19 cellular contexts compared by ENCODE assay signal in the genomic region with DNA sequence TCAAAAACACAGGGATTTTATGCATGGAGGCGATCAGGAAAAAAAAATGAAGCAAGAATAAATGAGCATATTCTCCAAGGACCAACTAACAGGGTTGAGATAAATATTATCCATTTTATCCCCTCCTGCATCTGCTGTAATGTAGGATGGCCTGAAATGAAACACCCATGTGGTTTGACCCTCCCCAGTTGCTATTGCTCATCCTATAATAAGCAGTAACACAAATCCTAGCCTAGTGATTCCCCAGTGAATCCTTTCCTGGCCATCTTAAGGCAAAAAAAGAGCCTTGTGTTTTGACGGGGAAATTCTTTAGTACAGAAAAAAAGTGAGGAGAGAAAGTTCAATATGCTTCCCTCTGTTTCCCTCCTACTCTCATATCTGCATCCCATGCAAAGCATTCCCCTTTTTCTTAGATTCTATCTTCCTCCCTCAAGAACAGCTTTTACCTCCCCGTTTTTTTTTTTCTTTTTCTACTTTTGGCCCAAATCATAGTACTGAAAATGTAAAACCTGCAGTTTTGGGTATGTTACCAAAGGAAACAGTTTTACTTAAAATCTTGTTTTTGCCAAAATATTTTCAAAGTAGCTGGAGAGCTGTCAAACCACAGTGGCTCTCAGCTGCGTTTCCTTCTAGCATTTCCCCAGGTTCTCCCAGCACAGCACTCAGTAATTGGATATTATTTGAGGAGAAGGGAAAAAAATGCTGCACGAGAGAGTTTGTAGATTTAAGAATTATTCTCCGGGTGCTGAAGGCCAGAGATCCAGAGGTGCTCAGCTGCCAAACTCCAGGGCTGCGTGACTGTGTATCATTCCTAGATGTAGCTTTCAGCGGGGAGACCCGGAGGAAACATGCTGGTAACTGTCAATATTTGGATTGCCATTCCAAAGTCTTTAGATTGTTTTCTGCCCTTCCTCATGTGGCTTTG.
A peak's percentile ranks its signal among the peaks of the same experiment; 100 is the strongest.
DNase-seq lines count a peak whose midpoint lies in the region; ATAC-seq and TF ChIP-seq lines count a peak whose summit lies in the region.
"Had no signal": no experiment of that assay in that cellular context is flagged by ENCODE, and none has a peak within 500 bp of the region (broad histone marks: within the 10 kb centered on the region; RNA-seq: fewer than 3 reads in every experiment).

No MANE protein-coding gene starts in this region.

- peak; percentile 68 for DNase-seq in AG08395 (ENCODE audit: low spot score)
- peak; percentile 82 for DNase-seq in LHCN-M2 (ENCODE audit: low read depth)
- DNase-seq in fibroblast of gingiva (ENCODE audit: low read depth), result peak; percentile 61
- DNase-seq in neural crest cell (ENCODE audit: low read depth, low spot score), result no peak
- no peak for DNase-seq in activated CD4-positive, alpha-beta T cell treated with anti-CD3 and anti-CD28 coated beads for 4 hours
- no peak for DNase-seq in NCI-H2171 (lab: John Stamatoyannopoulos, UW)
- DNase-seq in endodermal cell, result no peak
- DNase-seq: ACHN; activated naive CD4-positive, alpha-beta T cell treated with anti-CD3 and anti-CD28 coated beads, Interleukin-2, amount 50 U/mL, for 16 hours; head of caudate nucleus; kidney glomerular epithelial cell; NCI-H1930; NCI-H82; posterior cingulate gyrus; substantia nigra; T-helper 17 cell had no signal

- H3K4me3 Mint-ChIP-seq in neural crest cell, result no peak overlapping the region
- H3K4me3 Mint-ChIP-seq in endodermal cell, result no peak overlapping the region
- H3K4me3 Mint-ChIP-seq: T-helper 17 cell had no signal

- 75 to 84% methylated on average over 6 to 9 of the region's 9 CpGs for WGBS in endodermal cell (ENCODE audit: insufficient coverage in 1 of 2, insufficient read length in 1 of 2), 2 experiments

- H3K27ac ChIP-seq in endodermal cell (ENCODE audit: low read depth, low read length), result no peak overlapping the region
- H3K27ac ChIP-seq: RWPE1 had no signal

- H3K9me3 ChIP-seq in endodermal cell (ENCODE audit: control insufficient read depth, low read length), result peaks cover 13% of the 10 kb centered on the region

- no peak overlapping the region for H3K9ac ChIP-seq in endodermal cell (ENCODE audit: extremely low read depth, low read length, poor library complexity, severe bottlenecking)

- H3K4me3 ChIP-seq in endodermal cell (ENCODE audit: low read length), result no peak overlapping the region

- H3K27ac Mint-ChIP-seq in neural crest cell (ENCODE audit: unreplicated experiment) (peak overlapping the region; percentile 88), endodermal cell (no peak overlapping the region)
- H3K27ac Mint-ChIP-seq: T-helper 17 cell had no signal

- H3K27me3 ChIP-seq in endodermal cell (ENCODE audit: control insufficient read depth, insufficient read depth, low read length, poor library complexity, severe bottlenecking), result no peaks in the 10 kb centered on the region

- H3K4me1 Mint-ChIP-seq in neural crest cell (no peaks in the 10 kb centered on the region), endodermal cell (peaks cover 7% of the 10 kb centered on the region)
- H3K4me1 Mint-ChIP-seq: T-helper 17 cell had no signal

- no peaks in the 10 kb centered on the region for H3K36me3 ChIP-seq in endodermal cell (ENCODE audit: control insufficient read depth, insufficient read depth, low read length)

- TF ChIP-seq CTCF in neural crest cell (conservative IDR thresholded peaks at IDR 0.05), result no peak
- TF ChIP-seq CTCF in endodermal cell (conservative IDR thresholded peaks at IDR 0.05), result no peak

- H3K9me3 Mint-ChIP-seq in neural crest cell (peaks cover 10% of the 10 kb centered on the region), endodermal cell (peaks cover 6% of the 10 kb centered on the region)

- H3K36me3 Mint-ChIP-seq in neural crest cell (ENCODE audit: low read depth) (no peaks in the 10 kb centered on the region), endodermal cell (ENCODE audit: low read depth) (no peaks in the 10 kb centered on the region)

- no peaks in the 10 kb centered on the region for H3K4me1 ChIP-seq in endodermal cell (ENCODE audit: control insufficient read depth, insufficient read depth, low read length)

- ATAC-seq in HG03520 (IDR thresholded peaks at IDR 0.05; ENCODE audit: unreplicated experiment), result no peak
- ATAC-seq: activated CD4-positive, CD25-positive, alpha-beta regulatory T cell treated with anti-CD3 and anti-CD28 coated beads, Interleukin-2, amount 50 U/mL, for 24 hours; T-helper 17 cell had no signal

- no peaks in the 10 kb centered on the region for H3K27me3 Mint-ChIP-seq in neural crest cell (ENCODE audit: low read depth)
- no peaks in the 10 kb centered on the region for H3K27me3 Mint-ChIP-seq in endodermal cell (ENCODE audit: insufficient read depth)
- H3K27me3 Mint-ChIP-seq: T-helper 17 cell had no signal

Comparison
In these comparisons a context has a peak if more than half of its experiments do, and no peak if none do; other contexts are left out.
1. DNase-seq: peak in AG08395 (single experiment), LHCN-M2 (single experiment) and fibroblast of gingiva (single experiment); none in neural crest cell (single experiment), activated CD4-positive, alpha-beta T cell treated with anti-CD3 and anti-CD28 coated beads for 4 hours (0 of 2), NCI-H2171 (single experiment) and endodermal cell (single experiment).